14 cellular contexts compared by ENCODE assay signal in the genomic region with DNA sequence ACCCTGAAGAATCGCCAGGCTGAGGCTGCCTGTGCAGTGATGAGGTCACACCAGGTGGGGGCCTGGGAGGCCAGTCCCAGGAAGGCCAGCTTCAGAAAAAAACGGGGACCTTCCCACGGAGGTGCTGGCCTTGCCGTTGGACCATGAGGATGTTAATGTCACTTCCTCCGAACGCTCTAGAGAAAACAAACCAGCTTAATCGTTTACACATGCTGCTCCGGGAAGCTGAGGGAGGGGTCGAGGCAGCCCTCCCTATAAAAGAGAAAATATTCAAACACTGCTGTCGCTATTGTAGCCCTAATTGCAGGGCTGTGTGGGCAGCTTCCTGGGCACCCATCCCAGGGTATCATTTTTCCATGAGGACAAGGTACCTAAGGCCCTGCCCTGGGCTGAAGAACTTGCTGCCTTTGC. TPM values are rescaled to one million over a fixed set of nuclear protein-coding genes. Genes with fewer than 3 reads are reported as not detected.
A peak's percentile ranks its signal among the peaks of the same experiment; 100 is the strongest.
DNase-seq lines count a peak whose midpoint lies in the region; ATAC-seq and TF ChIP-seq lines count a peak whose summit lies in the region.
"Had no signal": no experiment of that assay in that cellular context is flagged by ENCODE, and none has a peak within 500 bp of the region (broad histone marks: within the 10 kb centered on the region; RNA-seq: fewer than 3 reads in every experiment).

No MANE protein-coding gene starts in this region.

- H3K4me1 Mint-ChIP-seq in activated naive CD4-positive, alpha-beta T cell treated with anti-CD3 and anti-CD28 coated beads for 36 hours (ENCODE audit: low read depth): peaks cover 2% of the 10 kb centered on the region
- H3K4me1 Mint-ChIP-seq: activated naive CD4-positive, alpha-beta T cell treated with anti-CD3 and anti-CD28 coated beads, Interleukin-2, amount 50 U/mL, for 24 hours had no signal

- H3K27me3 ChIP-seq in thoracic aorta (replicated peaks; ENCODE audit: insufficient read depth): no peaks in the 10 kb centered on the region

- no peaks in the 10 kb centered on the region for H3K36me3 Mint-ChIP-seq in activated naive CD4-positive, alpha-beta T cell treated with anti-CD3 and anti-CD28 coated beads for 36 hours (ENCODE audit: low read depth)
- H3K36me3 Mint-ChIP-seq: activated naive CD4-positive, alpha-beta T cell treated with anti-CD3 and anti-CD28 coated beads, Interleukin-2, amount 50 U/mL, for 24 hours; CD8-positive, alpha-beta T cell had no signal

- no peak overlapping the region for H3K27ac Mint-ChIP-seq in activated naive CD4-positive, alpha-beta T cell treated with anti-CD3 and anti-CD28 coated beads for 36 hours
- H3K27ac Mint-ChIP-seq: activated CD4-positive, alpha-beta T cell treated with anti-CD3 and anti-CD28 coated beads for 36 hours; activated naive CD4-positive, alpha-beta T cell treated with anti-CD3 and anti-CD28 coated beads, Interleukin-2, amount 50 U/mL, for 24 hours; CD8-positive, alpha-beta T cell; T-helper 2 cell treated with Interferon-gamma antibody and Interleukin-4, amounts not matched to agents 5 μg/mL and 100 μg/mL, for 36 hours had no signal

- no peak overlapping the region for H3K4me3 ChIP-seq in fibroblast of mammary gland (ENCODE audit: control insufficient read depth, low read depth, low read length)
- H3K4me3 ChIP-seq in thoracic aorta: no peak overlapping the region

- TF ChIP-seq CTCF in fibroblast of mammary gland (conservative IDR thresholded peaks at IDR 0.05; ENCODE audit: control insufficient read depth, insufficient read depth, low read depth, low read length) (no peak), thoracic aorta (IDR thresholded peaks at IDR 0.05) (no peak)

- peaks cover 9% of the 10 kb centered on the region for H3K36me3 ChIP-seq in thoracic aorta

- H3K27me3 Mint-ChIP-seq in activated naive CD4-positive, alpha-beta T cell treated with anti-CD3 and anti-CD28 coated beads for 36 hours (ENCODE audit: low read depth): no peaks in the 10 kb centered on the region
- H3K27me3 Mint-ChIP-seq: activated CD4-positive, alpha-beta T cell treated with anti-CD3 and anti-CD28 coated beads for 36 hours had no signal

- ATAC-seq in thoracic aorta (ENCODE audit: insufficient number of reproducible peaks, low FRiP score, low read depth): no peak

- H3K4me3 Mint-ChIP-seq in activated naive CD4-positive, alpha-beta T cell treated with anti-CD3 and anti-CD28 coated beads for 36 hours: no peak overlapping the region
- H3K4me3 Mint-ChIP-seq: activated CD4-positive, alpha-beta T cell treated with anti-CD3 and anti-CD28 coated beads for 36 hours; activated naive CD4-positive, alpha-beta T cell treated with anti-CD3 and anti-CD28 coated beads, Interleukin-2, amount 50 U/mL, for 24 hours; naive B cell; T-helper 2 cell treated with Interferon-gamma antibody and Interleukin-4, amounts not matched to agents 5 μg/mL and 100 μg/mL, for 36 hours had no signal

- CTCF ChIA-PET in activated naive CD4-positive, alpha-beta T cell treated with anti-CD3 and anti-CD28 coated beads for 36 hours (lab: Charles Lee): interaction anchor here (0.6 to 7.0 kb wide), 20 partner anchors 12 to 662 kb away, joined by 3 to 70 read pairs (median 4); partner anchors contain the start of genes ASB6 and PTGES

- peak overlapping the region; percentile 80 to 83 for H3K27ac ChIP-seq in thoracic aorta
- H3K27ac ChIP-seq: foreskin keratinocyte had no signal

- peak; percentile 84 for DNase-seq in EH (ENCODE audit: low read depth)
- peak; percentile 61 for DNase-seq in NCI-H2196 treated with DMSO at 0.1 percent for 48 hours (lab: John Stamatoyannopoulos, UW; ENCODE audit: unreplicated experiment)
- peak; percentile 37 for DNase-seq in fibroblast of mammary gland (ENCODE audit: low read depth)
- no peak for DNase-seq in thoracic aorta (ENCODE audit: low spot score)
- no peak for DNase-seq in activated T-cell treated with anti-CD3 and anti-CD28 coated beads, Interleukin-2, amount 50 U/mL, for 48 hours
- no peak for DNase-seq in GM19240 (ENCODE audit: insufficient read length, low spot score)
- no peak for DNase-seq in activated naive CD4-positive, alpha-beta T cell treated with anti-CD3 and anti-CD28 coated beads for 36 hours
- DNase-seq: foreskin keratinocyte, NCI-H2171 had no signal

- intact Hi-C loops in activated naive CD4-positive, alpha-beta T cell treated with anti-CD3 and anti-CD28 coated beads for 36 hours (cut with micrococcal nuclease): loop anchor here (1.0 to 2.0 kb wide), 4 partner anchors 57 to 159 kb away; partner anchors contain the start of gene ASB6

- peaks cover 25 to 41% of the 10 kb centered on the region in 2 donors for H3K4me1 ChIP-seq in thoracic aorta (ENCODE audit: control insufficient read depth in 1 of 2, low read depth in 2 of 2)
- H3K4me1 ChIP-seq: foreskin keratinocyte had no signal

- no peaks in the 10 kb centered on the region for H3K9me3 Mint-ChIP-seq in activated naive CD4-positive, alpha-beta T cell treated with anti-CD3 and anti-CD28 coated beads for 36 hours
- H3K9me3 Mint-ChIP-seq: activated naive CD4-positive, alpha-beta T cell treated with anti-CD3 and anti-CD28 coated beads, Interleukin-2, amount 50 U/mL, for 24 hours; CD8-positive, alpha-beta T cell; naive B cell; T-helper 2 cell treated with Interferon-gamma antibody and Interleukin-4, amounts not matched to agents 5 μg/mL and 100 μg/mL, for 36 hours had no signal

- H3K9me3 ChIP-seq in thoracic aorta: no peaks in the 10 kb centered on the region

RNA-seq across cellular contexts. Expression of gene PTGES, which starts 27.0 kb away (rescaled TPM):
- total RNA-seq in thoracic aorta: 1 to 10 TPM; 1.7 to 2.2 TPM
- total RNA-seq in activated naive CD4-positive, alpha-beta T cell treated with anti-CD3 and anti-CD28 coated beads for 36 hours: under 1 TPM; 0.31 to 0.44 TPM

Comparison
In these comparisons a context has a peak if more than half of its experiments do, and no peak if none do; other contexts are left out.
1. DNase-seq: peak in EH (single experiment), NCI-H2196 treated with DMSO at 0.1 percent for 48 hours (single experiment) and fibroblast of mammary gland (single experiment); none in thoracic aorta (single experiment), activated T-cell treated with anti-CD3 and anti-CD28 coated beads, Interleukin-2, amount 50 U/mL, for 48 hours (0 of 2), GM19240 (single experiment) and activated naive CD4-positive, alpha-beta T cell treated with anti-CD3 and anti-CD28 coated beads for 36 hours (single experiment).